ENCODE assay signal across 12 cellular contexts in the genomic region with DNA sequence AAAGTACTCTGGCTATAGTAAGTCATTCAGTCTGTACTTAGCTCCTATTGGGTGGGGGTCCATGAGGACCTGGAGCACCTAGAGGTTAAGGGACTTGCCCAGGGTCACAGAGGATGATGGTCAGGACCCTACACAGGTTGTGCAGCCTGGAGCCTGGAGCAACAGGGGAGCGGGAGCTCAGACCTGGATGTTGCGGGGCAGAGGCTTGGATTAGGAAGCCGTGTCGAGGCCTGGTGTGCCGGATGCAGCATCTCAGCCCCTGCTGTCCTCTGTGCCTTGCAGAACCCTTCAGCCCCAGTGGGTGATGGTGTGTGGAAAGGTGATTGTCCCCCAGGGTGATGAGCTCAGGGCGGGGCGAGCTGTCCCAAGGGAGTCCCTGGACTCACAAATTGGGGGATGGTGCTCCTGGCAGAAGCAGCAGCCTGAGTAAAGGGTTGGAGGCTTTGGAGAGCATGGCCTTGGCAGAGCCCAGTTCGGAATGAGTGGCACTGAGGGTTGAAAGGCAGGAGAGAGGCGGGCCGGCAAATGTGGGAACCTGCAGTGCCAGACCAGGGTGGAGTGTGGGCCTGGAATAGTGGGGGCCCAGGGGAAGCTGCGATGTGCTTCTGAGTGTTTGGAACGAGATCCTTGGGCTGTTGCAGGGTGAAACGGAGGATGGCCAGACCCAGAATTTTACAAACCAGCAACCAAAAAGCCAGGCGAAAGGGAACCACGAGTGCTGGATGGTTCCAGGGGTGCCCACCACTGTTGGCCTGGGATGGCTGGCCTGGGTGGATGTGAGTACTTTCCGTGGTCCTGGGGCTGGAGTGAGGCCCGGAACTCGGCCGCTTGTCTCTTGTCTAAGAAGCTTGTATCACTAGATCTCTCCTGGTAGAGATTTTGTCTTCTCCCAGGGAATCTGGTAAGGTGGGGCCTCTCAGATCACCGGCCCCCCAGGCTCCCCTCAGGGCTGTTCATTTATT. TPM values are rescaled to one million over a fixed set of nuclear protein-coding genes. Genes with fewer than 3 reads are reported as not detected.
DNase-seq lines count a peak whose midpoint lies in the region; ATAC-seq and TF ChIP-seq lines count a peak whose summit lies in the region.
"Had no signal": no experiment of that assay in that cellular context is flagged by ENCODE, and none has a peak within 500 bp of the region (broad histone marks: within the 10 kb centered on the region; RNA-seq: fewer than 3 reads in every experiment).

No MANE protein-coding gene starts in this region.

- no peak overlapping the region for H3K27ac ChIP-seq in CD4-positive, alpha-beta memory T cell (ENCODE audit: low read depth, low read length)
- H3K27ac ChIP-seq in esophagus muscularis mucosa (replicated peaks in 1 of 4), result peak overlapping the region; percentile 98 to 100 (median 98)
- H3K27ac ChIP-seq: pancreas had no signal

- CTCF ChIA-PET in CD4-positive, alpha-beta memory T cell (lab: Charles Lee; ENCODE audit: partially characterized antibody), result no interaction called here

- H3K79me2 ChIP-seq in Loucy (ENCODE audit: insufficient read depth, low read length), result peaks cover 64% of the 10 kb centered on the region

- intact Hi-C loops in CD4-positive, alpha-beta memory T cell (cut with micrococcal nuclease), result no loop called here
- intact Hi-C loops in esophagus muscularis mucosa (cut with DNase I), result no loop called here

- H3K4me1 Mint-ChIP-seq in CD4-positive, alpha-beta memory T cell, result peaks cover 9 to 50% (median 26%) of the 10 kb centered on the region in 4 donors
- H3K4me1 Mint-ChIP-seq in osteocyte (ENCODE audit: unreplicated experiment), result peaks cover 31% of the 10 kb centered on the region

- DNase-seq in CD4-positive, alpha-beta memory T cell, result no peak
- DNase-seq in esophagus muscularis mucosa (ENCODE audit: extremely low spot score) (no peak), osteocyte (ENCODE audit: extremely low spot score, unreplicated experiment) (no peak), NCI-H1417 (lab: John Stamatoyannopoulos, UW) (no peak), GM20000 (ENCODE audit: low spot score) (no peak)
- no peak for DNase-seq in activated T-cell treated with anti-CD3 and anti-CD28 coated beads, Interleukin-2, amount 50 U/mL, for 48 hours
- DNase-seq: activated T-cell treated with anti-CD3 and anti-CD28 coated beads for 4 hours, cortex of kidney had no signal

- H3K9me2 ChIP-seq in Loucy (replicated peaks; ENCODE audit: low read depth, low read length), result no peaks in the 10 kb centered on the region

- H3K4me2 ChIP-seq in Loucy (ENCODE audit: low read depth, low read length, poor library complexity, severe bottlenecking), result peak overlapping the region; percentile 87

- H3K9me3 ChIP-seq in CD4-positive, alpha-beta memory T cell (ENCODE audit: control insufficient read depth in 1 of 2, low read length in 2 of 2), result no peaks in the 10 kb centered on the region
- H3K9me3 ChIP-seq in Loucy (ENCODE audit: insufficient read depth, low read depth, low read length), result no peaks in the 10 kb centered on the region
- no peaks in the 10 kb centered on the region for H3K9me3 ChIP-seq in esophagus muscularis mucosa
- H3K9me3 ChIP-seq: pancreas had no signal

- H3K9me3 Mint-ChIP-seq in CD4-positive, alpha-beta memory T cell, result no peaks in the 10 kb centered on the region
- H3K9me3 Mint-ChIP-seq in osteocyte (ENCODE audit: unreplicated experiment), result no peaks in the 10 kb centered on the region

- H3K36me3 ChIP-seq in CD4-positive, alpha-beta memory T cell (ENCODE audit: insufficient read depth, low read length), result peaks cover 6% of the 10 kb centered on the region
- H3K36me3 ChIP-seq in Loucy (ENCODE audit: insufficient read depth, low read length), result peaks cover 3% of the 10 kb centered on the region; the same call in 1 of the 2 replicates
- H3K36me3 ChIP-seq in esophagus muscularis mucosa, result peaks cover 10 to 32% (median 18%) of the 10 kb centered on the region in 4 donors
- H3K36me3 ChIP-seq: pancreas had no signal

- H3F3A ChIP-seq in Loucy (ENCODE audit: low read depth), result no peaks in the 10 kb centered on the region

- H4K20me1 ChIP-seq in Loucy (ENCODE audit: insufficient read depth, low read length, poor library complexity, severe bottlenecking), result peaks cover 35% of the 10 kb centered on the region

- peak overlapping the region in 7 of 8 donors; percentile 9 to 85 (median 43) for H3K4me3 Mint-ChIP-seq in CD4-positive, alpha-beta memory T cell
- H3K4me3 Mint-ChIP-seq in osteocyte (ENCODE audit: unreplicated experiment), result peak overlapping the region; percentile 42

- TF ChIP-seq EP300 in esophagus muscularis mucosa (IDR thresholded peaks at IDR 0.05), result no peak

- no peak for ATAC-seq in GM18867 (IDR thresholded peaks at IDR 0.05; ENCODE audit: unreplicated experiment)
- ATAC-seq: pancreas, SK-N-SH treated with all-trans-retinoic acid at 6 μM for 48 hours had no signal

- H3K27me3 Mint-ChIP-seq in CD4-positive, alpha-beta memory T cell, result no peaks in the 10 kb centered on the region
- H3K27me3 Mint-ChIP-seq in osteocyte (ENCODE audit: unreplicated experiment), result no peaks in the 10 kb centered on the region

- peaks cover 0 to 19% of the 10 kb centered on the region in 2 donors for H3K36me3 Mint-ChIP-seq in CD4-positive, alpha-beta memory T cell
- H3K36me3 Mint-ChIP-seq in osteocyte (ENCODE audit: unreplicated experiment), result no peaks in the 10 kb centered on the region

- peaks cover 30% of the 10 kb centered on the region for H3K4me1 ChIP-seq in CD4-positive, alpha-beta memory T cell (ENCODE audit: insufficient read depth, low read length)
- H3K4me1 ChIP-seq in Loucy (ENCODE audit: insufficient read depth, low read length, poor library complexity, severe bottlenecking) (peaks cover 54% of the 10 kb centered on the region), esophagus muscularis mucosa (peaks cover 61 to 84% (median 80%) of the 10 kb centered on the region in 4 donors)

- TF ChIP-seq CTCF in Loucy (conservative IDR thresholded peaks at IDR 0.05; ENCODE audit: low read length) (no peak), esophagus muscularis mucosa (IDR thresholded peaks at IDR 0.05) (no peak), osteocyte (IDR thresholded peaks at IDR 0.05) (no peak), GM20000 (IDR thresholded peaks at IDR 0.05; ENCODE audit: extremely low read depth, missing control alignments) (no peak)

- H2AFZ ChIP-seq in Loucy (ENCODE audit: low read length), result no peak overlapping the region

- no peaks in the 10 kb centered on the region for H3K27me3 ChIP-seq in CD4-positive, alpha-beta memory T cell (ENCODE audit: insufficient read depth, low read length)
- H3K27me3 ChIP-seq in Loucy (ENCODE audit: insufficient read depth, low read length, poor library complexity, severe bottlenecking) (no peaks in the 10 kb centered on the region), esophagus muscularis mucosa (no peaks in the 10 kb centered on the region)
- H3K27me3 ChIP-seq: pancreas had no signal

- TF ChIP-seq POLR2A in esophagus muscularis mucosa (IDR thresholded peaks at IDR 0.05; ENCODE audit: low read depth), result no peak

- POLR2A ChIA-PET in CD4-positive, alpha-beta memory T cell (lab: Charles Lee; ENCODE audit: partially characterized antibody), result no interaction called here

- peak overlapping the region; percentile 66 for H3K9ac ChIP-seq in Loucy (ENCODE audit: low read depth, low read length, poor library complexity, severe bottlenecking)

- H3K4me3 ChIP-seq in CD4-positive, alpha-beta memory T cell (ENCODE audit: low read length in 2 of 2), result no peak overlapping the region
- H3K4me3 ChIP-seq in Loucy (ENCODE audit: low read length, poor library complexity, severe bottlenecking), result peak overlapping the region; percentile 86
- H3K4me3 ChIP-seq in esophagus muscularis mucosa, result peak overlapping the region; percentile 82 to 99 (median 88)
- H3K4me3 ChIP-seq: pancreas had no signal

- WGBS in esophagus muscularis mucosa, result 59% methylated on average over 12 of the region's 20 CpGs

- H3K27ac Mint-ChIP-seq in CD4-positive, alpha-beta memory T cell, result peak overlapping the region in 6 of 7 donors; percentile 44 to 94 (median 72)
- peak overlapping the region; percentile 54 for H3K27ac Mint-ChIP-seq in osteocyte (ENCODE audit: unreplicated experiment)

RNA-seq across cellular contexts. Expression of a gene that starts 2.9 kb away (rescaled TPM):
- 10 to 100 TPM; 22.4 to 23.0 TPM for total RNA-seq in CD4-positive, alpha-beta memory T cell
- 1 to 10 TPM; 6.6 to 7.2 TPM for polyA plus RNA-seq in CD4-positive, alpha-beta memory T cell
- 10 to 100 TPM; 18.7 to 34.5 (median 24.7) TPM for total RNA-seq in esophagus muscularis mucosa
- 21.0 and 22.4 TPM in 2 replicates for total RNA-seq in osteocyte

RNA-seq across cellular contexts. Expression of a gene that starts 38.6 kb away (rescaled TPM):
- total RNA-seq in CD4-positive, alpha-beta memory T cell, result not detected
- not detected for polyA plus RNA-seq in CD4-positive, alpha-beta memory T cell
- total RNA-seq in esophagus muscularis mucosa (100 to 1,000 TPM in 3 of 4 donors, 10 to 100 TPM in 1; 77.9 to 206 (median 126) TPM), osteocyte (7.0 and 8.4 TPM in 2 replicates)

Comparison
In these comparisons a context has a peak if more than half of its experiments do, and no peak if none do; other contexts are left out.
1. H3K4me3 ChIP-seq: peak in Loucy (single experiment) and esophagus muscularis mucosa (4 of 4); none in CD4-positive, alpha-beta memory T cell (0 of 2).